Comparison of ENCODE assay signal across 1 cellular context in genomic region chr4:4327652-4328121, GRCh38.
TF ChIP-seq lines count a peak whose summit lies in the region.

No MANE protein-coding gene starts in this region.

TF ChIP-seq in K562, 482 proteins besides CTCF, POLR2A, EP300 and RAD21 (continued from another document and continues in another):
- TF ChIP-seq, protein P1, sequence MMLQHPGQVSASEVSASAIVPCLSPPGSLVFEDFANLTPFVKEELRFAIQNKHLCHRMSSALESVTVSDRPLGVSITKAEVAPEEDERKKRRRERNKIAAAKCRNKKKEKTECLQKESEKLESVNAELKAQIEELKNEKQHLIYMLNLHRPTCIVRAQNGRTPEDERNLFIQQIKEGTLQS (IDR thresholded peaks at IDR 0.05): no peak
- TF ChIP-seq, protein P1 (CRISPR knock-in tag; conservative IDR thresholded peaks at IDR 0.05): no peak
- no peak for TF ChIP-seq CREB1 (IDR thresholded peaks at IDR 0.05)
- no peak for TF ChIP-seq CREB1 (CRISPR knock-in tag; IDR thresholded peaks at IDR 0.05)
- TF ChIP-seq, protein P2, sequence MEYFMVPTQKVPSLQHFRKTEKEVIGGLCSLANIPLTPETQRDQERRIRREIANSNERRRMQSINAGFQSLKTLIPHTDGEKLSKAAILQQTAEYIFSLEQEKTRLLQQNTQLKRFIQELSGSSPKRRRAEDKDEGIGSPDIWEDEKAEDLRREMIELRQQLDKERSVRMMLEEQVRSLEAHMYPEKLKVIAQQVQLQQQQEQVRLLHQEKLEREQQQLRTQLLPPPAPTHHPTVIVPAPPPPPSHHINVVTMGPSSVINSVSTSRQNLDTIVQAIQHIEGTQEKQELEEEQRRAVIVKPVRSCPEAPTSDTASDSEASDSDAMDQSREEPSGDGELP (CRISPR knock-in tag; IDR thresholded peaks at IDR 0.05; ENCODE audit: borderline replicate concordance): peak; percentile 89
- TF ChIP-seq XRCC4 (IDR thresholded peaks at IDR 0.05; ENCODE audit: extremely low read depth, insufficient read depth, insufficient read length): no peak
- TF ChIP-seq RCOR1 (IDR thresholded peaks at IDR 0.05; ENCODE audit: borderline replicate concordance in 1 of 2, low read depth in 2 of 2, low read length in 2 of 2): peak in 1 of 2 experiments; percentile 50; a peak in 1 of 4 replicates
- TF ChIP-seq CBX3 (IDR thresholded peaks at IDR 0.05; ENCODE audit: borderline replicate concordance in 1 of 2, low read length in 2 of 2): peak in 1 of 2 experiments; percentile 77; a peak in 1 of 3 replicates
- TF ChIP-seq CTCFL (IDR thresholded peaks at IDR 0.05; ENCODE audit: borderline replicate concordance, insufficient read depth, low read depth, low read length, poor library complexity, severe bottlenecking): peak; percentile 60
- no peak for TF ChIP-seq PHF20 (IDR thresholded peaks at IDR 0.05; ENCODE audit: partially characterized antibody)
- TF ChIP-seq, protein P3, sequence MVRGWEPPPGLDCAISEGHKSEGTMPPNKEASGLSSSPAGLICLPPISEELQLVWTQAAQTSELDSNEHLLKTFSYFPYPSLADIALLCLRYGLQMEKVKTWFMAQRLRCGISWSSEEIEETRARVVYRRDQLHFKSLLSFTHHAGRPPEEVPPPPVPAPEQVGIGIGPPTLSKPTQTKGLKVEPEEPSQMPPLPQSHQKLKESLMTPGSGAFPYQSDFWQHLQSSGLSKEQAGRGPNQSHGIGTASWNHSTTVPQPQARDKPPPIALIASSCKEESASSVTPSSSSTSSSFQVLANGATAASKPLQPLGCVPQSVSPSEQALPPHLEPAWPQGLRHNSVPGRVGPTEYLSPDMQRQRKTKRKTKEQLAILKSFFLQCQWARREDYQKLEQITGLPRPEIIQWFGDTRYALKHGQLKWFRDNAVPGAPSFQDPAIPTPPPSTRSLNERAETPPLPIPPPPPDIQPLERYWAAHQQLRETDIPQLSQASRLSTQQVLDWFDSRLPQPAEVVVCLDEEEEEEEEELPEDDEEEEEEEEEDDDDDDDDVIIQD (CRISPR knock-in tag; IDR thresholded peaks at IDR 0.05): no peak
- no peak for TF ChIP-seq ZBTB43 (CRISPR knock-in tag; IDR thresholded peaks at IDR 0.05)
- no peak for TF ChIP-seq CCAR2 (IDR thresholded peaks at IDR 0.05; ENCODE audit: low read depth, low read length)
- no peak for TF ChIP-seq SRSF1 (IDR thresholded peaks at IDR 0.05; ENCODE audit: low read depth, low read length)
- no peak for TF ChIP-seq ZNF644 (tag; IDR thresholded peaks at IDR 0.05; ENCODE audit: low read depth)
- TF ChIP-seq ZNF41 (CRISPR knock-in tag; conservative IDR thresholded peaks at IDR 0.05): no peak
- TF ChIP-seq TSHZ1 (CRISPR knock-in tag; IDR thresholded peaks at IDR 0.05): no peak
- TF ChIP-seq, protein P4, sequence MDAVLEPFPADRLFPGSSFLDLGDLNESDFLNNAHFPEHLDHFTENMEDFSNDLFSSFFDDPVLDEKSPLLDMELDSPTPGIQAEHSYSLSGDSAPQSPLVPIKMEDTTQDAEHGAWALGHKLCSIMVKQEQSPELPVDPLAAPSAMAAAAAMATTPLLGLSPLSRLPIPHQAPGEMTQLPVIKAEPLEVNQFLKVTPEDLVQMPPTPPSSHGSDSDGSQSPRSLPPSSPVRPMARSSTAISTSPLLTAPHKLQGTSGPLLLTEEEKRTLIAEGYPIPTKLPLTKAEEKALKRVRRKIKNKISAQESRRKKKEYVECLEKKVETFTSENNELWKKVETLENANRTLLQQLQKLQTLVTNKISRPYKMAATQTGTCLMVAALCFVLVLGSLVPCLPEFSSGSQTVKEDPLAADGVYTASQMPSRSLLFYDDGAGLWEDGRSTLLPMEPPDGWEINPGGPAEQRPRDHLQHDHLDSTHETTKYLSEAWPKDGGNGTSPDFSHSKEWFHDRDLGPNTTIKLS (IDR thresholded peaks at IDR 0.05; ENCODE audit: borderline replicate concordance, low read depth): peak; percentile 65; the same call in 1 of the 2 replicates
- TF ChIP-seq NCOA4 (IDR thresholded peaks at IDR 0.05; ENCODE audit: partially characterized antibody): no peak
- no peak for TF ChIP-seq ZNF512 (tag; IDR thresholded peaks at IDR 0.05)
- TF ChIP-seq NR2C1 (IDR thresholded peaks at IDR 0.05): peak; percentile 79
- TF ChIP-seq NR2C1 (tag; IDR thresholded peaks at IDR 0.05): no peak
- TF ChIP-seq, protein P5, sequence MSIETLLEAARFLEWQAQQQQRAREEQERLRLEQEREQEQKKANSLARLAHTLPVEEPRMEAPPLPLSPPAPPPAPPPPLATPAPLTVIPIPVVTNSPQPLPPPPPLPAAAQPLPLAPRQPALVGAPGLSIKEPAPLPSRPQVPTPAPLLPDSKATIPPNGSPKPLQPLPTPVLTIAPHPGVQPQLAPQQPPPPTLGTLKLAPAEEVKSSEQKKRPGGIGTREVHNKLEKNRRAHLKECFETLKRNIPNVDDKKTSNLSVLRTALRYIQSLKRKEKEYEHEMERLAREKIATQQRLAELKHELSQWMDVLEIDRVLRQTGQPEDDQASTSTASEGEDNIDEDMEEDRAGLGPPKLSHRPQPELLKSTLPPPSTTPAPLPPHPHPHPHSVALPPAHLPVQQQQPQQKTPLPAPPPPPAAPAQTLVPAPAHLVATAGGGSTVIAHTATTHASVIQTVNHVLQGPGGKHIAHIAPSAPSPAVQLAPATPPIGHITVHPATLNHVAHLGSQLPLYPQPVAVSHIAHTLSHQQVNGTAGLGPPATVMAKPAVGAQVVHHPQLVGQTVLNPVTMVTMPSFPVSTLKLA (conservative IDR thresholded peaks at IDR 0.05): peak in 1 of 2 experiments; percentile 69; a peak in 2 of 4 replicates
- TF ChIP-seq RBM15 (IDR thresholded peaks at IDR 0.05; ENCODE audit: insufficient read depth, low read length): no peak
- 0 out of 2 replicates have a peak, but pooled peaks have one; percentile 24 for TF ChIP-seq HCFC1 (IDR thresholded peaks at IDR 0.05; ENCODE audit: low read depth, low read length)
- 0 out of 2 replicates have a peak, but pooled peaks have one; percentile 43 for TF ChIP-seq NFIC (IDR thresholded peaks at IDR 0.05)
- TF ChIP-seq, protein P6, sequence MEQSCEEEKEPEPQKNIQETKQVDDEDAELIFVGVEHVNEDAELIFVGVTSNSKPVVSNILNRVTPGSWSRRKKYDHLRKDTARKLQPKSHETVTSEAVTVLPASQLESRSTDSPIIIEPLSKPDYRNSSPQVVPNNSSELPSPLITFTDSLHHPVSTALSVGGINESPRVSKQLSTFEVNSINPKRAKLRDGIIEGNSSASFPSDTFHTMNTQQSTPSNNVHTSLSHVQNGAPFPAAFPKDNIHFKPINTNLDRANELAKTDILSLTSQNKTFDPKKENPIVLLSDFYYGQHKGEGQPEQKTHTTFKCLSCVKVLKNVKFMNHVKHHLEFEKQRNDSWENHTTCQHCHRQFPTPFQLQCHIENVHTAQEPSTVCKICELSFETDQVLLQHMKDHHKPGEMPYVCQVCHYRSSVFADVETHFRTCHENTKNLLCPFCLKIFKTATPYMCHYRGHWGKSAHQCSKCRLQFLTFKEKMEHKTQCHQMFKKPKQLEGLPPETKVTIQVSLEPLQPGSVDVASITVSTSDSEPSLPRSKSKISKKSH (CRISPR knock-in tag; IDR thresholded peaks at IDR 0.05): no peak
- TF ChIP-seq BCL6 (CRISPR knock-in tag; IDR thresholded peaks at IDR 0.05): no peak
- peak; percentile 45; the same call in 1 of the 2 replicates for TF ChIP-seq ATF7 (IDR thresholded peaks at IDR 0.05)
- peak; percentile 64; the same call in 1 of the 2 replicates for TF ChIP-seq CREM (IDR thresholded peaks at IDR 0.05; ENCODE audit: low read depth)
- TF ChIP-seq CBFB (CRISPR knock-in tag; IDR thresholded peaks at IDR 0.05): no peak
- TF ChIP-seq ARID2 (IDR thresholded peaks at IDR 0.05): no peak
- TF ChIP-seq MYNN (IDR thresholded peaks at IDR 0.05): 0 out of 2 replicates have a peak, but pooled peaks have one; percentile 11
- no peak for TF ChIP-seq MYNN (CRISPR knock-in tag; IDR thresholded peaks at IDR 0.05)
- no peak for TF ChIP-seq SMC3 (conservative IDR thresholded peaks at IDR 0.05; ENCODE audit: insufficient read depth, low read depth, low read length)
- TF ChIP-seq RBBP5 (IDR thresholded peaks at IDR 0.05; ENCODE audit: borderline replicate concordance, insufficient read depth, low read length, poor library complexity, severe bottlenecking): no peak
- TF ChIP-seq STAG1 (CRISPR knock-in tag; IDR thresholded peaks at IDR 0.05; ENCODE audit: borderline replicate concordance): no peak
- no peak for TF ChIP-seq TAF7 (tag; IDR thresholded peaks at IDR 0.05)
- TF ChIP-seq TRIM25 (IDR thresholded peaks at IDR 0.05; ENCODE audit: borderline replicate concordance): no peak
- TF ChIP-seq MTA3 (IDR thresholded peaks at IDR 0.05; ENCODE audit: borderline replicate concordance): peak; percentile 67; the same call in 1 of the 2 replicates
- no peak for TF ChIP-seq ATF4 (CRISPR knock-in tag; IDR thresholded peaks at IDR 0.05)
